Comparison of ENCODE assay signal across 17 cellular contexts in genomic region chr2:147373800-147374409, GRCh38.
"Had no signal": no experiment of that assay in that cellular context is flagged by ENCODE, and none has a peak within 500 bp of the region (broad histone marks: within the 10 kb centered on the region; RNA-seq: fewer than 3 reads in every experiment).

No MANE protein-coding gene starts in this region.

- H3K4me3 ChIP-seq: dorsolateral prefrontal cortex, heart left ventricle had no signal

- H3K27ac ChIP-seq: brain microvascular endothelial cell, dorsolateral prefrontal cortex, epithelial cell of prostate, neutrophil, parathyroid adenoma had no signal

- ATAC-seq: activated CD8-positive, alpha-beta T cell treated with anti-CD3 and anti-CD28 coated beads for 36 hours; activated T-helper 17 cell treated with anti-CD3 and anti-CD28 coated beads, Interleukin-2, amount 50 U/mL, for 72 hours; naive thymus-derived CD4-positive, alpha-beta T cell had no signal

- DNase-seq: activated CD4-positive, alpha-beta T cell treated with anti-CD3 and anti-CD28 coated beads, Interleukin-2, amount 10 ng/mL, durations not matched to agents 24 days and 14 days; activated CD8-positive, alpha-beta T cell treated with anti-CD3 and anti-CD28 coated beads for 36 hours; activated naive CD4-positive, alpha-beta T cell; activated naive CD8-positive, alpha-beta T cell treated with anti-CD3 and anti-CD28 coated beads for 36 hours; activated T-cell treated with anti-CD3 and anti-CD28 coated beads, Interleukin-2, amount 50 U/mL, for 1 hour; amniotic stem cell; brain microvascular endothelial cell; central memory CD4-positive, alpha-beta T cell; dorsolateral prefrontal cortex; heart left ventricle; kidney glomerular epithelial cell; naive thymus-derived CD4-positive, alpha-beta T cell; stimulated activated naive CD4-positive, alpha-beta T cell had no signal

- H3K27me3 ChIP-seq: brain microvascular endothelial cell, dorsolateral prefrontal cortex, heart left ventricle, neutrophil had no signal

- H3K4me1 ChIP-seq: parathyroid adenoma had no signal

- H3K79me2 ChIP-seq: parathyroid adenoma had no signal

- H3K9me3 ChIP-seq: neutrophil had no signal

- H3K9ac ChIP-seq: parathyroid adenoma had no signal

- H2AFZ ChIP-seq: parathyroid adenoma had no signal

- H3K36me3 ChIP-seq: brain microvascular endothelial cell, heart left ventricle, neutrophil had no signal
